Comparison of ENCODE assay signal across 9 cellular contexts in genomic region chr11:7555067-7555699, GRCh38. TPM values are rescaled to one million over a fixed set of nuclear protein-coding genes. Genes with fewer than 3 reads are reported as not detected.
DNase-seq lines count a peak whose midpoint lies in the region; ATAC-seq and TF ChIP-seq lines count a peak whose summit lies in the region.
"Had no signal": no experiment of that assay in that cellular context is flagged by ENCODE, and none has a peak within 500 bp of the region (broad histone marks: within the 10 kb centered on the region; RNA-seq: fewer than 3 reads in every experiment).

No MANE protein-coding gene starts in this region.

- no peak for TF ChIP-seq CTCF in breast epithelium (IDR thresholded peaks at IDR 0.05)
- no peak for TF ChIP-seq CTCF in mammary epithelial cell (conservative IDR thresholded peaks at IDR 0.05 in 1 of 2, IDR thresholded peaks at IDR 0.05 in 1 of 2; ENCODE audit: extremely low read depth in 1 of 2, insufficient read depth in 1 of 2, low read depth in 1 of 2, low read length in 2 of 2)
- TF ChIP-seq CTCF in type B pancreatic cell (conservative IDR thresholded peaks at IDR 0.05) = no peak
- TF ChIP-seq CTCF in endothelial cell (IDR thresholded peaks at IDR 0.05; ENCODE audit: unreplicated experiment) = no peak

- no peaks in the 10 kb centered on the region for H3K36me3 ChIP-seq in breast epithelium
- H3K36me3 ChIP-seq in mammary epithelial cell (ENCODE audit: insufficient read depth, low read length) = no peaks in the 10 kb centered on the region

- H3K4me1 ChIP-seq in breast epithelium (no peaks in the 10 kb centered on the region), mammary epithelial cell (ENCODE audit: insufficient read depth, low read length) (peaks cover 7% of the 10 kb centered on the region)

- 73% methylated on average over 7 of the region's 7 CpGs for WGBS in mammary epithelial cell (ENCODE audit: low coverage, missing lambda C conversion rate)

- no peak overlapping the region for H3K4me2 ChIP-seq in mammary epithelial cell (ENCODE audit: insufficient read depth, low read depth, low read length)

- H3K9me3 ChIP-seq in breast epithelium = no peaks in the 10 kb centered on the region
- no peaks in the 10 kb centered on the region for H3K9me3 ChIP-seq in mammary epithelial cell (replicated peaks; ENCODE audit: insufficient read depth, low read length)

- H3K27me3 ChIP-seq in breast epithelium (no peaks in the 10 kb centered on the region), mammary epithelial cell (ENCODE audit: insufficient read depth, low read length) (no peaks in the 10 kb centered on the region)

- peaks cover 8% of the 10 kb centered on the region for H3K9me3 Mint-ChIP-seq in type B pancreatic cell
- H3K9me3 Mint-ChIP-seq in endothelial cell (ENCODE audit: unreplicated experiment) = no peaks in the 10 kb centered on the region

- TF ChIP-seq POLR2A in breast epithelium (IDR thresholded peaks at IDR 0.05) = no peak

- in situ Hi-C loops in mammary epithelial cell (cut with MboI; ENCODE audit: low sequenced_read_pairs in 2 of 2) = no loop called here

- H4K20me1 ChIP-seq in mammary epithelial cell (ENCODE audit: insufficient read depth, low read length) = no peaks in the 10 kb centered on the region

- DNase-seq in breast epithelium (ENCODE audit: low spot score in 2 of 2) = peak; percentile 67 to 69
- no peak for DNase-seq in mammary epithelial cell
- DNase-seq in globus pallidus (ENCODE audit: low spot score) = peak; percentile 78
- peak; percentile 37 for DNase-seq in myocyte (ENCODE audit: low read depth)
- DNase-seq in type B pancreatic cell (ENCODE audit: extremely low spot score, unreplicated experiment) = no peak
- no peak for DNase-seq in NCI-H2227 (lab: John Stamatoyannopoulos, UW; ENCODE audit: unreplicated experiment)
- DNase-seq in endothelial cell (ENCODE audit: low spot score) = no peak
- DNase-seq: NCI-H1694 treated with DMSO at 0.1 percent for 48 hours had no signal

- H3K4me3 Mint-ChIP-seq in type B pancreatic cell (no peak overlapping the region), endothelial cell (ENCODE audit: unreplicated experiment) (no peak overlapping the region)

- H3K27ac Mint-ChIP-seq in type B pancreatic cell (peak overlapping the region; percentile 35), endothelial cell (ENCODE audit: unreplicated experiment) (no peak overlapping the region)

- H3K36me3 Mint-ChIP-seq in type B pancreatic cell (peaks cover 2% of the 10 kb centered on the region), endothelial cell (ENCODE audit: low read depth, unreplicated experiment) (no peaks in the 10 kb centered on the region)

- no peak overlapping the region for H3K9ac ChIP-seq in mammary epithelial cell (ENCODE audit: insufficient read depth, low read length)

- dilution Hi-C loops in mammary epithelial cell (cut with HindIII; ENCODE audit: low sequenced_read_pairs) = no loop called here

- no peaks in the 10 kb centered on the region for H3K79me2 ChIP-seq in mammary epithelial cell (ENCODE audit: insufficient read depth, low read length)

- CTCF ChIA-PET in mammary epithelial cell (lab: Charles Lee; ENCODE audit: low non-redundant PET) = no interaction called here

- H3K27me3 Mint-ChIP-seq in type B pancreatic cell = no peaks in the 10 kb centered on the region
- peaks cover 2% of the 10 kb centered on the region for H3K27me3 Mint-ChIP-seq in endothelial cell (ENCODE audit: unreplicated experiment)

- no peak overlapping the region for H2AFZ ChIP-seq in mammary epithelial cell (ENCODE audit: low read depth, low read length)

- H3K4me3 ChIP-seq in breast epithelium = no peak overlapping the region
- H3K4me3 ChIP-seq in mammary epithelial cell (replicated peaks in 1 of 3; ENCODE audit: insufficient read depth in 1 of 3, low read depth in 2 of 3, low read length in 3 of 3) = no peak overlapping the region

- intact Hi-C loops in breast epithelium (cut with DNase I; ENCODE audit: low total_unique reads) = no loop called here
- intact Hi-C loops in mammary epithelial cell (cut with micrococcal nuclease) = no loop called here

- BruUV-seq in mammary epithelial cell (replicated peaks; lab: Mats Ljungman, UMichigan) = no TSS peak

- ATAC-seq in GM21825 (IDR thresholded peaks at IDR 0.05; ENCODE audit: unreplicated experiment) = no peak

- H3K4me1 Mint-ChIP-seq in type B pancreatic cell (ENCODE audit: unreplicated experiment) = peaks cover 28% of the 10 kb centered on the region
- H3K4me1 Mint-ChIP-seq in endothelial cell (ENCODE audit: unreplicated experiment) = no peaks in the 10 kb centered on the region

- H3K27ac ChIP-seq in breast epithelium = peak overlapping the region in 1 of 2 donors; percentile 19
- no peak overlapping the region for H3K27ac ChIP-seq in mammary epithelial cell (ENCODE audit: insufficient read depth, low read depth, low read length)

RNA-seq across cellular contexts. Expression of gene PPFIBP2, which starts 41.4 kb away (rescaled TPM):
- total RNA-seq in breast epithelium = 10 to 100 TPM; 32.3 to 56.1 (median 43.3) TPM
- total RNA-seq in mammary epithelial cell = 1 to 10 TPM; 8.3 to 8.4 TPM
- 2.5 TPM for polyA plus RNA-seq in mammary epithelial cell
- polyA minus RNA-seq in mammary epithelial cell = 47.1 TPM
- total RNA-seq in myocyte = 33.4 and 43.3 TPM in 2 replicates
- polyA plus RNA-seq in myocyte (2012) = 22.0 TPM
- total RNA-seq in type B pancreatic cell (ENCODE audit: low replicate concordance) = 28.2 and 70.7 TPM in 2 replicates
- 7.3 TPM for total RNA-seq in endothelial cell (ENCODE audit: unreplicated experiment)

Comparison
In these comparisons a context has a peak if more than half of its experiments do, and no peak if none do; other contexts are left out.
1. DNase-seq: peak in breast epithelium (2 of 2), globus pallidus (single experiment) and myocyte (single experiment); none in mammary epithelial cell (single experiment), type B pancreatic cell (single experiment), NCI-H2227 (single experiment) and endothelial cell (single experiment).